19 cellular contexts compared by ENCODE assay signal in genomic region chr3:122003112-122003511, GRCh38. TPM values are rescaled to one million over a fixed set of nuclear protein-coding genes. Genes with fewer than 3 reads are reported as not detected.
DNase-seq lines count a peak whose midpoint lies in the region; ATAC-seq and TF ChIP-seq lines count a peak whose summit lies in the region.
"Had no signal": no experiment of that assay in that cellular context is flagged by ENCODE, and none has a peak within 500 bp of the region (broad histone marks: within the 10 kb centered on the region; RNA-seq: fewer than 3 reads in every experiment).

No MANE protein-coding gene starts in this region.

- TF ChIP-seq CTCF in OCI-LY7 (conservative IDR thresholded peaks at IDR 0.05; ENCODE audit: low read length) (0 out of 2 replicates have a peak, but pooled peaks have one; percentile 9), esophagus muscularis mucosa (IDR thresholded peaks at IDR 0.05) (no peak), upper lobe of right lung (IDR thresholded peaks at IDR 0.05) (no peak)

- DNase-seq in activated T-cell treated with anti-CD3 and anti-CD28 coated beads, Interleukin-2, amount 50 U/mL, for 72 hours, result no peak
- no peak for DNase-seq in activated T-cell treated with anti-CD3 and anti-CD28 coated beads, Interleukin-2, amount 50 U/mL, for 1 hour
- peak; percentile 65 for DNase-seq in OCI-LY7 (ENCODE audit: low spot score)
- peak; percentile 60 for DNase-seq in esophagus muscularis mucosa (ENCODE audit: extremely low spot score)
- no peak for DNase-seq in upper lobe of right lung
- no peak for DNase-seq in cerebellar cortex (ENCODE audit: low spot score)
- DNase-seq in HPDE6-E6E7 (ENCODE audit: extremely low spot score), result no peak
- DNase-seq: activated CD8-positive, alpha-beta T cell treated with anti-CD3 and anti-CD28 coated beads for 36 hours; activated gamma-delta T cell; Caco-2; effector CD4-positive, alpha-beta T cell; mesenchymal stem cell; NCI-H1417; occipital lobe; T-helper 9 cell had no signal

- H3K4me3 ChIP-seq in OCI-LY7 (ENCODE audit: low read depth, low read length, poor library complexity, severe bottlenecking) (peak overlapping the region; percentile 60), esophagus muscularis mucosa (no peak overlapping the region), upper lobe of right lung (peak overlapping the region; percentile 14)
- H3K4me3 ChIP-seq: body of pancreas, skin epidermis had no signal

- H3K79me2 ChIP-seq in OCI-LY7 (ENCODE audit: insufficient read depth, low read depth, low read length), result no peaks in the 10 kb centered on the region

- peak overlapping the region in 1 of 2 donors; percentile 43 for H3K4me3 Mint-ChIP-seq in activated T-cell treated with anti-CD3 and anti-CD28 coated beads, Interleukin-2, amount 50 U/mL, for 72 hours
- H3K4me3 Mint-ChIP-seq: activated CD8-positive, alpha-beta T cell treated with anti-CD3 and anti-CD28 coated beads for 36 hours had no signal

- H3K36me3 ChIP-seq in OCI-LY7 (ENCODE audit: insufficient read depth, low read length), result no peaks in the 10 kb centered on the region; the same call in 1 of the 2 replicates
- H3K36me3 ChIP-seq in esophagus muscularis mucosa, result no peaks in the 10 kb centered on the region
- no peaks in the 10 kb centered on the region for H3K36me3 ChIP-seq in upper lobe of right lung

- WGBS in esophagus muscularis mucosa, result 46% methylated on average over 6 of the region's 6 CpGs

- H3K4me1 ChIP-seq in OCI-LY7 (ENCODE audit: insufficient read depth, low read length, poor library complexity, severe bottlenecking) (peaks cover 69% of the 10 kb centered on the region), esophagus muscularis mucosa (no peaks in the 10 kb centered on the region), upper lobe of right lung (no peaks in the 10 kb centered on the region)
- H3K4me1 ChIP-seq: body of pancreas had no signal

- peaks cover 25% of the 10 kb centered on the region for H3K27me3 Mint-ChIP-seq in activated T-cell treated with anti-CD3 and anti-CD28 coated beads, Interleukin-2, amount 50 U/mL, for 72 hours (ENCODE audit: low read depth)

- no peak for TF ChIP-seq POLR2A in esophagus muscularis mucosa (IDR thresholded peaks at IDR 0.05; ENCODE audit: low read depth)

- POLR2A ChIA-PET in OCI-LY7 (lab: Charles Lee), result interaction anchor here (0.6 to 4.3 kb wide), 15 partner anchors 9 to 1237 kb away, joined by 3 to 22 read pairs (median 6); no protein-coding TSS in a partner anchor

- peak overlapping the region; percentile 93 for H3K4me2 ChIP-seq in OCI-LY7 (ENCODE audit: low read length)

- intact Hi-C loops in OCI-LY7 (cut with micrococcal nuclease; ENCODE audit: unreplicated experiment), result no loop called here
- intact Hi-C loops in esophagus muscularis mucosa (cut with DNase I), result no loop called here
- intact Hi-C loops in upper lobe of right lung (cut with DNase I), result no loop called here

- peaks cover 34% of the 10 kb centered on the region for H3K4me1 Mint-ChIP-seq in activated T-cell treated with anti-CD3 and anti-CD28 coated beads, Interleukin-2, amount 50 U/mL, for 72 hours (ENCODE audit: low read depth)

- H2AFZ ChIP-seq in OCI-LY7 (ENCODE audit: low read length), result peak overlapping the region; percentile 63; the same call in 1 of the 2 replicates

- CTCF ChIA-PET in OCI-LY7 (lab: Charles Lee; ENCODE audit: unreplicated experiment), result interaction anchor here (1.4 kb wide), 1 partner anchor 22 kb away, joined by 3 read pairs; no protein-coding TSS in a partner anchor

- no peaks in the 10 kb centered on the region for H3K9me3 Mint-ChIP-seq in activated T-cell treated with anti-CD3 and anti-CD28 coated beads, Interleukin-2, amount 50 U/mL, for 72 hours
- H3K9me3 Mint-ChIP-seq: activated CD8-positive, alpha-beta T cell treated with anti-CD3 and anti-CD28 coated beads for 36 hours had no signal

- no peak for ATAC-seq in activated T-cell treated with anti-CD3 and anti-CD28 coated beads, Interleukin-2, amount 50 U/mL, for 72 hours (replicated peaks in 1 of 2)
- ATAC-seq in upper lobe of right lung, result no peak
- ATAC-seq in HG02610 (IDR thresholded peaks at IDR 0.05; ENCODE audit: unreplicated experiment), result no peak
- ATAC-seq: activated CD8-positive, alpha-beta T cell treated with anti-CD3 and anti-CD28 coated beads for 36 hours; body of pancreas had no signal

- BruUV-seq in OCI-LY7 (replicated peaks; lab: Mats Ljungman, UMichigan), result no TSS peak

- H3K27ac Mint-ChIP-seq in activated T-cell treated with anti-CD3 and anti-CD28 coated beads, Interleukin-2, amount 50 U/mL, for 72 hours, result peak overlapping the region; percentile 68
- H3K27ac Mint-ChIP-seq: activated CD8-positive, alpha-beta T cell treated with anti-CD3 and anti-CD28 coated beads for 36 hours had no signal

- no peaks in the 10 kb centered on the region for H3K36me3 Mint-ChIP-seq in activated T-cell treated with anti-CD3 and anti-CD28 coated beads, Interleukin-2, amount 50 U/mL, for 72 hours (ENCODE audit: insufficient read depth in 2 of 2)

- no peaks in the 10 kb centered on the region for H3K9me2 ChIP-seq in OCI-LY7 (ENCODE audit: insufficient read depth, low read length)

- H3K9me3 ChIP-seq in OCI-LY7 (ENCODE audit: low read length) (no peaks in the 10 kb centered on the region), esophagus muscularis mucosa (no peaks in the 10 kb centered on the region), upper lobe of right lung (no peaks in the 10 kb centered on the region)
- H3K9me3 ChIP-seq: body of pancreas, Caco-2 had no signal

- no peaks in the 10 kb centered on the region for H4K20me1 ChIP-seq in OCI-LY7 (ENCODE audit: insufficient read depth, low read length)

- TF ChIP-seq EP300 in esophagus muscularis mucosa (IDR thresholded peaks at IDR 0.05), result no peak

- H3K27me3 ChIP-seq in esophagus muscularis mucosa (no peaks in the 10 kb centered on the region), upper lobe of right lung (no peaks in the 10 kb centered on the region)
- H3K27me3 ChIP-seq: body of pancreas had no signal

- peak overlapping the region; percentile 59 for H3K27ac ChIP-seq in OCI-LY7 (ENCODE audit: low read depth, low read length, poor library complexity, severe bottlenecking)
- no peak overlapping the region for H3K27ac ChIP-seq in esophagus muscularis mucosa (replicated peaks in 1 of 4)
- H3K27ac ChIP-seq in upper lobe of right lung, result no peak overlapping the region
- H3K27ac ChIP-seq: body of pancreas had no signal

RNA-seq across cellular contexts. Expression of gene ILDR1, which starts 18.9 kb away (rescaled TPM):
- total RNA-seq in activated T-cell treated with anti-CD3 and anti-CD28 coated beads, Interleukin-2, amount 50 U/mL, for 72 hours, result under 1 TPM; 0.28 to 0.31 TPM
- total RNA-seq in OCI-LY7 (2014; rRNA removed; shearing (Covaris generic)), result 1.1 and 2.4 TPM in 2 replicates
- total RNA-seq in OCI-LY7 (2022) (2.5 and 2.6 TPM in 2 replicates), esophagus muscularis mucosa (under 1 TPM in 1 of 4 donors, not detected in 3; 0.63 TPM), upper lobe of right lung (6.9 TPM)
- total RNA-seq: activated CD8-positive, alpha-beta T cell treated with anti-CD3 and anti-CD28 coated beads for 36 hours; occipital lobe had no signal

RNA-seq across cellular contexts. Expression of gene CD86, which starts 52.0 kb away (rescaled TPM):
- 1 to 10 TPM; 2.4 to 2.5 TPM for total RNA-seq in activated T-cell treated with anti-CD3 and anti-CD28 coated beads, Interleukin-2, amount 50 U/mL, for 72 hours
- total RNA-seq in OCI-LY7 (2014; rRNA removed; shearing (Covaris generic)), result 10.8 and 13.5 TPM in 2 replicates
- 18.9 and 22.2 TPM in 2 replicates for total RNA-seq in OCI-LY7 (2022)
- 1 to 10 TPM; 1.8 to 7.5 (median 4.2) TPM for total RNA-seq in esophagus muscularis mucosa
- total RNA-seq in upper lobe of right lung, result 27.4 TPM
- total RNA-seq: Caco-2, NCI-H460 had no signal

Comparison
In these comparisons a context has a peak if more than half of its experiments do, and no peak if none do; other contexts are left out.
1. DNase-seq: peak in OCI-LY7 (single experiment) and esophagus muscularis mucosa (single experiment); none in activated T-cell treated with anti-CD3 and anti-CD28 coated beads, Interleukin-2, amount 50 U/mL, for 72 hours (0 of 2), activated T-cell treated with anti-CD3 and anti-CD28 coated beads, Interleukin-2, amount 50 U/mL, for 1 hour (single experiment), upper lobe of right lung (single experiment), cerebellar cortex (single experiment) and HPDE6-E6E7 (single experiment).
2. H3K4me3 ChIP-seq: peak in OCI-LY7 (single experiment) and upper lobe of right lung (single experiment); none in esophagus muscularis mucosa (0 of 4).